Comparison of ENCODE assay signal across 1 cellular context in the genomic region with DNA sequence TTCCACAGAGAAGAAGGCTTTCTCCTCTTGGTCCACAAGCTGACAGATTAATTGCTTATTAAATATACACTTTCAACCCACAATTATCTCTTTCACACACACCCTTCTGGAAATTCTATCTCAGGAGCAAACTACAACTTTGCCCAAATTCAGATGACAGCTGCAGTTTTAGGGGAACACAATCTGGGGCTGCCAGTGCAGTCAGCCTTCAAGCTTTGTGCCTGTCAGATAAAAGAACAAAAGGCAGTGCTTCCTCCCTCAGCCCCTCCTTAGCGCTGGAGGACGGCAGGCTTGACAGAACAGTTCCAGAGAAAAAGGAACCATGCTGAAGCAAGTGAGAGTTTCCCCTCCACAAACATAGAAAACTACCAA.
A peak's percentile ranks its signal among the peaks of the same experiment; 100 is the strongest.
TF ChIP-seq lines count a peak whose summit lies in the region.

No MANE protein-coding gene starts in this region.

TF ChIP-seq in K562, 482 proteins besides CTCF, POLR2A, EP300 and RAD21 (continued from another document and continues in another):
- TF ChIP-seq, protein P1, sequence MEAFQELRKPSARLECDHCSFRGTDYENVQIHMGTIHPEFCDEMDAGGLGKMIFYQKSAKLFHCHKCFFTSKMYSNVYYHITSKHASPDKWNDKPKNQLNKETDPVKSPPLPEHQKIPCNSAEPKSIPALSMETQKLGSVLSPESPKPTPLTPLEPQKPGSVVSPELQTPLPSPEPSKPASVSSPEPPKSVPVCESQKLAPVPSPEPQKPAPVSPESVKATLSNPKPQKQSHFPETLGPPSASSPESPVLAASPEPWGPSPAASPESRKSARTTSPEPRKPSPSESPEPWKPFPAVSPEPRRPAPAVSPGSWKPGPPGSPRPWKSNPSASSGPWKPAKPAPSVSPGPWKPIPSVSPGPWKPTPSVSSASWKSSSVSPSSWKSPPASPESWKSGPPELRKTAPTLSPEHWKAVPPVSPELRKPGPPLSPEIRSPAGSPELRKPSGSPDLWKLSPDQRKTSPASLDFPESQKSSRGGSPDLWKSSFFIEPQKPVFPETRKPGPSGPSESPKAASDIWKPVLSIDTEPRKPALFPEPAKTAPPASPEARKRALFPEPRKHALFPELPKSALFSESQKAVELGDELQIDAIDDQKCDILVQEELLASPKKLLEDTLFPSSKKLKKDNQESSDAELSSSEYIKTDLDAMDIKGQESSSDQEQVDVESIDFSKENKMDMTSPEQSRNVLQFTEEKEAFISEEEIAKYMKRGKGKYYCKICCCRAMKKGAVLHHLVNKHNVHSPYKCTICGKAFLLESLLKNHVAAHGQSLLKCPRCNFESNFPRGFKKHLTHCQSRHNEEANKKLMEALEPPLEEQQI (IDR thresholded peaks at IDR 0.05) = 0 out of 2 replicates have a peak, but pooled peaks have one; percentile 31
- peak; percentile 75 for TF ChIP-seq STAT5A (IDR thresholded peaks at IDR 0.05; ENCODE audit: borderline replicate concordance, low read length)
- no peak for TF ChIP-seq KDM2B (CRISPR knock-in tag; IDR thresholded peaks at IDR 0.05)
- no peak for TF ChIP-seq NR4A1 (CRISPR knock-in tag; IDR thresholded peaks at IDR 0.05)
- peak; percentile 78; the same call in 1 of the 2 replicates for TF ChIP-seq NR4A1 (tag; IDR thresholded peaks at IDR 0.05)
- TF ChIP-seq MAFK (IDR thresholded peaks at IDR 0.05; ENCODE audit: low read length) = no peak
- no peak for TF ChIP-seq TEAD2 (tag; IDR thresholded peaks at IDR 0.05)
- TF ChIP-seq HBP1 (CRISPR knock-in tag; IDR thresholded peaks at IDR 0.05) = no peak
- peak; percentile 92 for TF ChIP-seq ARID1B (IDR thresholded peaks at IDR 0.05)
- TF ChIP-seq CUX1 (CRISPR knock-in tag; IDR thresholded peaks at IDR 0.05) = no peak
- no peak for TF ChIP-seq ZNF121 (CRISPR knock-in tag; conservative IDR thresholded peaks at IDR 0.05)
- TF ChIP-seq TAL1 (IDR thresholded peaks at IDR 0.05) = peak; percentile 94
- TF ChIP-seq RFX5 (IDR thresholded peaks at IDR 0.05; ENCODE audit: low read depth, low read length) = no peak
- TF ChIP-seq ZNF586 (CRISPR knock-in tag; conservative IDR thresholded peaks at IDR 0.05) = no peak
- TF ChIP-seq NCOR1 (IDR thresholded peaks at IDR 0.05) = peak; percentile 93
- TF ChIP-seq CBFA2T2 (conservative IDR thresholded peaks at IDR 0.05) = peak; percentile 96
- no peak for TF ChIP-seq CREBBP (IDR thresholded peaks at IDR 0.05; ENCODE audit: low read depth, low read length)
- no peak for TF ChIP-seq TFE3 (CRISPR knock-in tag; IDR thresholded peaks at IDR 0.05)
- TF ChIP-seq MEIS2 (IDR thresholded peaks at IDR 0.05; ENCODE audit: partially characterized antibody) = peak; percentile 88
- TF ChIP-seq ZNF717 (CRISPR knock-in tag; IDR thresholded peaks at IDR 0.05) = no peak
- TF ChIP-seq CXXC5 (CRISPR knock-in tag; IDR thresholded peaks at IDR 0.05) = 0 out of 2 replicates have a peak, but pooled peaks have one; percentile 30
- no peak for TF ChIP-seq RBM15 (IDR thresholded peaks at IDR 0.05; ENCODE audit: insufficient read depth, low read length)
- TF ChIP-seq RBM39 (optimal IDR thresholded peaks at IDR 0.05; ENCODE audit: low read depth, low read length) = no peak
- TF ChIP-seq NELFE (IDR thresholded peaks at IDR 0.05; ENCODE audit: insufficient read depth, insufficient read length) = no peak
- no peak for TF ChIP-seq ZNF274 (IDR thresholded peaks at IDR 0.05; ENCODE audit: borderline replicate concordance, low read depth, low read length)
- TF ChIP-seq TEAD4 (IDR thresholded peaks at IDR 0.05; ENCODE audit: low read length) = peak; percentile 95
- no peak for TF ChIP-seq TEAD4 (CRISPR knock-in tag; IDR thresholded peaks at IDR 0.05; ENCODE audit: borderline replicate concordance)
- no peak for TF ChIP-seq PBX2 (CRISPR knock-in tag; IDR thresholded peaks at IDR 0.05; ENCODE audit: low read depth)
- peak; percentile 54 for TF ChIP-seq PBX2 (tag; conservative IDR thresholded peaks at IDR 0.05; ENCODE audit: low read depth)
- TF ChIP-seq OTX1 (CRISPR knock-in tag; IDR thresholded peaks at IDR 0.05) = no peak
- TF ChIP-seq TCF3 (CRISPR knock-in tag; IDR thresholded peaks at IDR 0.05) = peak; percentile 94
- peak; percentile 88 for TF ChIP-seq KLF16 (IDR thresholded peaks at IDR 0.05)
- TF ChIP-seq, protein P2, sequence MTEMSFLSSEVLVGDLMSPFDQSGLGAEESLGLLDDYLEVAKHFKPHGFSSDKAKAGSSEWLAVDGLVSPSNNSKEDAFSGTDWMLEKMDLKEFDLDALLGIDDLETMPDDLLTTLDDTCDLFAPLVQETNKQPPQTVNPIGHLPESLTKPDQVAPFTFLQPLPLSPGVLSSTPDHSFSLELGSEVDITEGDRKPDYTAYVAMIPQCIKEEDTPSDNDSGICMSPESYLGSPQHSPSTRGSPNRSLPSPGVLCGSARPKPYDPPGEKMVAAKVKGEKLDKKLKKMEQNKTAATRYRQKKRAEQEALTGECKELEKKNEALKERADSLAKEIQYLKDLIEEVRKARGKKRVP (CRISPR knock-in tag; IDR thresholded peaks at IDR 0.05) = 0 out of 2 replicates have a peak, but pooled peaks have one; percentile 25
- TF ChIP-seq SPI1 (IDR thresholded peaks at IDR 0.05; ENCODE audit: borderline replicate concordance, low read depth, low read length) = peak; percentile 51; the same call in 1 of the 2 replicates
- TF ChIP-seq EWSR1 (IDR thresholded peaks at IDR 0.05; ENCODE audit: borderline replicate concordance, low read depth, partially characterized antibody) = no peak
- no peak for TF ChIP-seq GTF2E2 (tag; IDR thresholded peaks at IDR 0.05)
- peak; percentile 79 to 89 for TF ChIP-seq TRIM24 (IDR thresholded peaks at IDR 0.05)
- 0 out of 2 replicates have a peak, but pooled peaks have one; percentile 39 for TF ChIP-seq BHLHE40 (IDR thresholded peaks at IDR 0.05; ENCODE audit: low read length)
- TF ChIP-seq ARID3A (IDR thresholded peaks at IDR 0.05; ENCODE audit: borderline replicate concordance, low read depth, low read length) = peak; percentile 48; the same call in 1 of the 2 replicates
- TF ChIP-seq ZNF277 (CRISPR knock-in tag; IDR thresholded peaks at IDR 0.05; ENCODE audit: borderline replicate concordance) = no peak
- TF ChIP-seq SMARCA4 (IDR thresholded peaks at IDR 0.05) = peak; percentile 76
- no peak for TF ChIP-seq ZSCAN32 (CRISPR knock-in tag; IDR thresholded peaks at IDR 0.05)
- TF ChIP-seq, protein P3, sequence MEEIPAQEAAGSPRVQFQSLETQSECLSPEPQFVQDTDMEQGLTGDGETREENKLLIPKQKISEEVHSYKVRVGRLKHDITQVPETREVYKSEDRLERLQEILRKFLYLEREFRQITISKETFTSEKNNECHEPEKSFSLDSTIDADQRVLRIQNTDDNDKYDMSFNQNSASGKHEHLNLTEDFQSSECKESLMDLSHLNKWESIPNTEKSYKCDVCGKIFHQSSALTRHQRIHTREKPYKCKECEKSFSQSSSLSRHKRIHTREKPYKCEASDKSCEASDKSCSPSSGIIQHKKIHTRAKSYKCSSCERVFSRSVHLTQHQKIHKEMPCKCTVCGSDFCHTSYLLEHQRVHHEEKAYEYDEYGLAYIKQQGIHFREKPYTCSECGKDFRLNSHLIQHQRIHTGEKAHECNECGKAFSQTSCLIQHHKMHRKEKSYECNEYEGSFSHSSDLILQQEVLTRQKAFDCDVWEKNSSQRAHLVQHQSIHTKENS (CRISPR knock-in tag; IDR thresholded peaks at IDR 0.05) = no peak
- TF ChIP-seq HIVEP1 (CRISPR knock-in tag; IDR thresholded peaks at IDR 0.05) = no peak
- TF ChIP-seq ZFPM2 (CRISPR knock-in tag; IDR thresholded peaks at IDR 0.05) = no peak
- TF ChIP-seq PML (IDR thresholded peaks at IDR 0.05; ENCODE audit: low read length) = peak; percentile 82
